Comparison of ENCODE assay signal across 20 cellular contexts in the genomic region with DNA sequence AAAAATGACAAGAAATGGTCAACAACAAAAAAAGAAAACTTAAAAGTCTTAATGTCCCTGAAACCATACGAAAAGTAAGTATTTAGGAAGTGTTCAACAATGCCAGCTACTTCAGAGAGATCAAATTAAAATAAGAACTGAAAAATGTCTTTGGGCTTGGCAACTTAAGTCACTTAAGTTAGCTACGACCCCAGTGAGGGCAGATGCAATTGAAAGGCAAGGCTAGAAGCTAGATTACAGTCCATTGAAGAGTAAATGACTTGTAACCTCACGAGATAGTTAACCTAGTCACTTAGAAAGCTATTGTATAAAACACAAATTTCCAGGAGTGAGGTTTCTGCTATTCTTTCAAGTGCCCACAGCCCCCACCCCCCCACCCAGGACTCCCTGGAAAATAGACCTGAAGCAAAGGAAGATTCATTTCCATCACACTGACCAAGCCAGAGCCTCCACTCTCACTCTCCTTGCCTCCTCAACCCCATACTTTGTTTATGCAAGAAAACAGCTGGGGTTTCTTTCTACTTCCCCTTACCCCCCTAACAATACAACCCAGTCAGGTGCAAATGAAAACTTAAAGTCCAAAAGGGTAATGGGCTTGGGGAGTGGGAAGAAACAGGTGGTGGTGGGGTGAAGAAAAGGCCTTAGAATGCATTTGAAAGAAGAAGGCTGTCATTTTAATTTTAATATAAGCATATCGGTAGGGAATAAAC. TPM values are rescaled to one million over a fixed set of nuclear protein-coding genes. Genes with fewer than 3 reads are reported as not detected.
DNase-seq lines count a peak whose midpoint lies in the region; ATAC-seq and TF ChIP-seq lines count a peak whose summit lies in the region.
"Had no signal": no experiment of that assay in that cellular context is flagged by ENCODE, and none has a peak within 500 bp of the region (broad histone marks: within the 10 kb centered on the region; RNA-seq: fewer than 3 reads in every experiment).

No MANE protein-coding gene starts in this region.

- no peak for DNase-seq in activated T-cell treated with anti-CD3 and anti-CD28 coated beads, Interleukin-2, amount 50 U/mL, for 72 hours
- no peak for DNase-seq in activated T-cell treated with anti-CD3 and anti-CD28 coated beads, Interleukin-2, amount 50 U/mL, for 24 hours
- DNase-seq in germinal center (ENCODE audit: low spot score) (peak; percentile 11), psoas muscle (no peak), suprapubic skin (ENCODE audit: low spot score in 2 of 2) (no peak)
- DNase-seq in stimulated activated CD4-positive, alpha-beta T cell treated with anti-CD3 and anti-CD28 coated beads, Interleukin-2, amount 100 ng/mL, for 24 hours: no peak
- DNase-seq: activated naive CD4-positive, alpha-beta T cell treated with anti-CD3 and anti-CD28 coated beads, Interleukin-2, amount 50 U/mL, for 16 hours; anterior cingulate cortex; COR-L47; cortex of kidney; gastrocnemius medialis; hippocampal formation; NCI-H2029 treated with DMSO at 0.1 percent for 48 hours; NCI-H345; NCI-H748 treated with DMSO at 0.1 percent for 48 hours; PC-3 had no signal

- no peak for ATAC-seq in activated T-cell treated with anti-CD3 and anti-CD28 coated beads, Interleukin-2, amount 50 U/mL, for 72 hours (replicated peaks in 1 of 2)
- ATAC-seq in GM21515 (IDR thresholded peaks at IDR 0.05; ENCODE audit: unreplicated experiment): no peak
- no peak for ATAC-seq in psoas muscle
- ATAC-seq: gastrocnemius medialis, PC-3, Right ventricle myocardium inferior had no signal

- H3F3A ChIP-seq in Loucy (ENCODE audit: low read depth): no peaks in the 10 kb centered on the region

- H3K9me3 ChIP-seq in Loucy (ENCODE audit: insufficient read depth, low read depth, low read length) (no peaks in the 10 kb centered on the region), psoas muscle (no peaks in the 10 kb centered on the region), suprapubic skin (no peaks in the 10 kb centered on the region)
- H3K9me3 ChIP-seq: gastrocnemius medialis, neutrophil had no signal

- H3K4me3 ChIP-seq in Loucy (ENCODE audit: low read length, poor library complexity, severe bottlenecking): peak overlapping the region; percentile 7
- no peak overlapping the region for H3K4me3 ChIP-seq in psoas muscle
- H3K4me3 ChIP-seq in suprapubic skin: no peak overlapping the region
- H3K4me3 ChIP-seq: gastrocnemius medialis had no signal

- H3K4me3 Mint-ChIP-seq in activated T-cell treated with anti-CD3 and anti-CD28 coated beads, Interleukin-2, amount 50 U/mL, for 72 hours: peak overlapping the region in 1 of 2 donors; percentile 4
- no peak overlapping the region for H3K4me3 Mint-ChIP-seq in activated T-cell treated with anti-CD3 and anti-CD28 coated beads, Interleukin-2, amount 50 U/mL, for 24 hours

- no peaks in the 10 kb centered on the region for H3K9me3 Mint-ChIP-seq in activated T-cell treated with anti-CD3 and anti-CD28 coated beads, Interleukin-2, amount 50 U/mL, for 72 hours
- no peaks in the 10 kb centered on the region for H3K9me3 Mint-ChIP-seq in activated T-cell treated with anti-CD3 and anti-CD28 coated beads, Interleukin-2, amount 50 U/mL, for 24 hours

- H3K36me3 ChIP-seq in Loucy (ENCODE audit: insufficient read depth, low read length) (no peaks in the 10 kb centered on the region), psoas muscle (ENCODE audit: insufficient read depth in 1 of 2, low read depth in 1 of 2) (peaks cover 4 to 35% of the 10 kb centered on the region in 2 donors), suprapubic skin (peaks cover 4% of the 10 kb centered on the region)
- H3K36me3 ChIP-seq: gastrocnemius medialis, neutrophil had no signal

- no peaks in the 10 kb centered on the region for H3K79me2 ChIP-seq in Loucy (ENCODE audit: insufficient read depth, low read length)

- H3K4me2 ChIP-seq in Loucy (ENCODE audit: low read depth, low read length, poor library complexity, severe bottlenecking): peak overlapping the region; percentile 51

- H3K27ac Mint-ChIP-seq in activated T-cell treated with anti-CD3 and anti-CD28 coated beads, Interleukin-2, amount 50 U/mL, for 72 hours: peak overlapping the region; percentile 18
- no peak overlapping the region for H3K27ac Mint-ChIP-seq in activated T-cell treated with anti-CD3 and anti-CD28 coated beads, Interleukin-2, amount 50 U/mL, for 24 hours

- H3K4me1 Mint-ChIP-seq in activated T-cell treated with anti-CD3 and anti-CD28 coated beads, Interleukin-2, amount 50 U/mL, for 72 hours (ENCODE audit: low read depth): peaks cover 24% of the 10 kb centered on the region
- peaks cover 17% of the 10 kb centered on the region for H3K4me1 Mint-ChIP-seq in activated T-cell treated with anti-CD3 and anti-CD28 coated beads, Interleukin-2, amount 50 U/mL, for 24 hours (ENCODE audit: low read depth)

- H3K27ac ChIP-seq in psoas muscle: no peak overlapping the region
- no peak overlapping the region for H3K27ac ChIP-seq in suprapubic skin
- H3K27ac ChIP-seq: gastrocnemius medialis, neutrophil had no signal

- TF ChIP-seq CTCF in Loucy (conservative IDR thresholded peaks at IDR 0.05; ENCODE audit: low read length): no peak
- TF ChIP-seq CTCF in psoas muscle (IDR thresholded peaks at IDR 0.05): no peak
- no peak for TF ChIP-seq CTCF in suprapubic skin (IDR thresholded peaks at IDR 0.05)

- peaks cover 0 to 3% of the 10 kb centered on the region in 2 donors for H3K36me3 Mint-ChIP-seq in activated T-cell treated with anti-CD3 and anti-CD28 coated beads, Interleukin-2, amount 50 U/mL, for 72 hours (ENCODE audit: insufficient read depth in 2 of 2)
- peaks cover 54% of the 10 kb centered on the region for H3K36me3 Mint-ChIP-seq in activated T-cell treated with anti-CD3 and anti-CD28 coated beads, Interleukin-2, amount 50 U/mL, for 24 hours (ENCODE audit: low read depth)

- H4K20me1 ChIP-seq in Loucy (ENCODE audit: insufficient read depth, low read length, poor library complexity, severe bottlenecking): no peaks in the 10 kb centered on the region

- no peaks in the 10 kb centered on the region for H3K9me2 ChIP-seq in Loucy (replicated peaks; ENCODE audit: low read depth, low read length)

- 63 to 70% (median 69%) methylated on average over 4 of the region's 4 CpGs for WGBS in psoas muscle, 3 donors
- 77% methylated on average over 4 of the region's 4 CpGs for WGBS in suprapubic skin

- peak overlapping the region; percentile 46 for H3K9ac ChIP-seq in Loucy (ENCODE audit: low read depth, low read length, poor library complexity, severe bottlenecking)

- TF ChIP-seq POLR2A in suprapubic skin (IDR thresholded peaks at IDR 0.05): no peak

- H3K27me3 Mint-ChIP-seq in activated T-cell treated with anti-CD3 and anti-CD28 coated beads, Interleukin-2, amount 50 U/mL, for 72 hours (ENCODE audit: low read depth): no peaks in the 10 kb centered on the region
- no peaks in the 10 kb centered on the region for H3K27me3 Mint-ChIP-seq in activated T-cell treated with anti-CD3 and anti-CD28 coated beads, Interleukin-2, amount 50 U/mL, for 24 hours

- no peak overlapping the region for H2AFZ ChIP-seq in Loucy (ENCODE audit: low read length)

- intact Hi-C loops in psoas muscle (cut with DNase I): no loop called here

- TF ChIP-seq EP300 in suprapubic skin (IDR thresholded peaks at IDR 0.05): no peak

- H3K4me1 ChIP-seq in Loucy (ENCODE audit: insufficient read depth, low read length, poor library complexity, severe bottlenecking) (peaks cover 56% of the 10 kb centered on the region), psoas muscle (peaks cover 10% of the 10 kb centered on the region), suprapubic skin (no peaks in the 10 kb centered on the region)

- H3K27me3 ChIP-seq in Loucy (ENCODE audit: insufficient read depth, low read length, poor library complexity, severe bottlenecking): no peaks in the 10 kb centered on the region
- no peaks in the 10 kb centered on the region for H3K27me3 ChIP-seq in psoas muscle (ENCODE audit: insufficient read depth in 3 of 3, low read length in 2 of 3)
- H3K27me3 ChIP-seq in suprapubic skin: no peaks in the 10 kb centered on the region
- H3K27me3 ChIP-seq: gastrocnemius medialis, neutrophil had no signal

RNA-seq across cellular contexts. Expression of gene RTN4IP1, which starts 14.6 kb away (rescaled TPM):
- total RNA-seq in activated T-cell treated with anti-CD3 and anti-CD28 coated beads, Interleukin-2, amount 50 U/mL, for 72 hours: 10 to 100 TPM in 1 of 2 donors, 1 to 10 TPM in 1; 7.3 to 10.3 TPM
- 10 to 100 TPM; 10.0 to 14.4 (median 11.5) TPM for total RNA-seq in psoas muscle
- 10 to 100 TPM; 10.5 to 25.6 (median 18.4) TPM for polyA plus RNA-seq in psoas muscle
- total RNA-seq in suprapubic skin: 1 to 10 TPM; 1.8 to 5.3 (median 3.3) TPM

RNA-seq across cellular contexts. Expression of gene QRSL1, which starts 14.6 kb away (rescaled TPM):
- total RNA-seq in activated T-cell treated with anti-CD3 and anti-CD28 coated beads, Interleukin-2, amount 50 U/mL, for 72 hours: 10 to 100 TPM; 19.5 to 19.8 TPM
- total RNA-seq in psoas muscle (10 to 100 TPM; 14.8 to 23.6 (median 19.7) TPM), suprapubic skin (10 to 100 TPM in 1 of 4 donors, 1 to 10 TPM in 3; 6.4 to 10.4 (median 7.0) TPM)
- 10 to 100 TPM; 17.1 to 27.2 (median 20.2) TPM for polyA plus RNA-seq in psoas muscle
